ENCODE assay signal across 21 cellular contexts in the genomic region with DNA sequence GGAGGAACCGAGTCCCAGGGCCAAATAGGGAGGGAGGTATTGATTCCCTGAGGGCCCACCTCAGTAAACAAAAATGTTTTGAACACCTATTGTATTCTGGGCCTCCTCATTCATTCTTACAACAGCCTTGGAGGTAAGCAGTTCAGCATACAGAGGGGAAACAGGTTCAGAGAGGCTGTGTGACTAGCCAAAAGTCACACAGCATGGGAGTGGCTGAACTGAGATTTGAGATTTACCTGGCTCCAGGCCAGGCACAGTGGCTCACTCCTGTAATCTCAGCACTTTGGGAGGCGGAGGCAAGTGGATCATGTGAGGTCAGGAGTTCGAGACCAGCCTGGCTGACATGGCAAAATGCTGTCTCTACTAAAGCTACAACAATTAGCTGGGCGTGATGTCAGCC.
"Had no signal": no experiment of that assay in that cellular context is flagged by ENCODE, and none has a peak within 500 bp of the region (broad histone marks: within the 10 kb centered on the region; RNA-seq: fewer than 3 reads in every experiment).

No MANE protein-coding gene starts in this region.

- H3K9me3 ChIP-seq: MG63 had no signal

- H3K27ac Mint-ChIP-seq: T-cell had no signal

- H3K36me3 Mint-ChIP-seq: T-cell had no signal

- H3K4me3 Mint-ChIP-seq: T-cell had no signal

- H3K4me3 ChIP-seq: MG63 had no signal

- H3K4me2 ChIP-seq: SK-N-SH had no signal

- FAIRE-seq: RCC 7860 had no signal

- ATAC-seq: T-cell had no signal

- H3K4me1 Mint-ChIP-seq: T-cell had no signal

- H3K27me3 ChIP-seq: MG63 had no signal

- DNase-seq: Karpas-422, KG1, MG63, NCI-H1092 treated with DMSO at 0.1 percent for 48 hours, NCI-H1436, NCI-H187, NCI-H2029, NCI-H2081 treated with DMSO at 0.1 percent for 48 hours, NCI-H2171, NCI-H226, NCI-H446, NCI-H510A, NCI-H524 treated with DMSO at 0.1 percent for 48 hours, NCI-H69, NCI-H774, SHP77, SK-N-SH, SW 1271, T-cell had no signal

- H3K27ac ChIP-seq: RWPE1 had no signal
